12 cellular contexts compared by ENCODE assay signal in the genomic region with DNA sequence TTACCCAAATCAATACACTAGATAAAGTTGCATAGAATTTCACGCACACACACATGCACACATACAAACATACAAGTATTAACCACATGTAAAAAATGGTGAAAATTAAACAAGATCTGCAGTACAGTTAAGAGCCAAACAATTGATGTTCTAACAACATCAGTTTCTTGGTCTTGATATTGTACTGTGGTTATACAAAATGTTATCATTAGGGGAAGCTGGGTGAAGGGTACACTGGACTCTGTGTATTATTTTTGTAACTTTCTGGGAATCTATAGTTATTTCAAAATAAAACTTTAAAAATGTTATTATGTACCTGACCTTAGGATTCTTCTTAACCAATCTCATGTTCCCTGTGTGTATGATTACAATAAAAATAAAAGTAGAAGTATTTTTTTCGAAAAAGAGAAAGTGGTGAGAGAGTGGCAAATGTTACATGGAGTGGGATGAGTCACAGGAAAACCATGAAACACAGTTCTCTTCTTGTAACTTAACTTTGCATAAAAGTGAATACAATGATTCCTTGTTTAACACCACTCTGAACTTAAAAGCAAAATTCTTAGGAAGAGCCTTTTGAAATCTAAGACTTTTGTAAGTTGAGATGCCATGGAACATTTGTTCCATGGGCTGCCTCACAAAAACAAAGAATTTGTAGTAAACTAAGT.
DNase-seq lines count a peak whose midpoint lies in the region; ATAC-seq and TF ChIP-seq lines count a peak whose summit lies in the region.
"Had no signal": no experiment of that assay in that cellular context is flagged by ENCODE, and none has a peak within 500 bp of the region (broad histone marks: within the 10 kb centered on the region; RNA-seq: fewer than 3 reads in every experiment).

No MANE protein-coding gene starts in this region.

- no peaks in the 10 kb centered on the region for H3K4me1 ChIP-seq in fibroblast of lung (ENCODE audit: control insufficient read depth, extremely low read depth, insufficient read depth, low read length)

- DNase-seq in activated T-cell treated with anti-CD3 and anti-CD28 coated beads, Interleukin-2, amount 50 U/mL, for 24 hours, result no peak
- DNase-seq in activated T-cell treated with anti-CD3 and anti-CD28 coated beads for 4 hours (no peak), SK-MEL-5 (ENCODE audit: low read depth, low spot score) (peak; percentile 30), fibroblast of lung (ENCODE audit: low read depth in 2 of 2) (peak; percentile 47 to 86), DMS79 treated with DMSO at 0.1 percent for 48 hours (lab: John Stamatoyannopoulos, UW) (no peak), DMS53 (lab: John Stamatoyannopoulos, UW) (no peak), amniotic stem cell (lab: John Stamatoyannopoulos, UW) (no peak)
- DNase-seq in stimulated activated effector memory CD8-positive, alpha-beta T cell treated with anti-CD3 and anti-CD28 coated beads, Interleukin-12 subunit alpha, Interleukin-12 subunit beta, amount 100 ng/mL, for 72 hours (ENCODE audit: low spot score in 2 of 2), result no peak
- DNase-seq: effector CD8-positive, alpha-beta T cell; H7; NCI-H187 treated with DMSO at 0.1 percent for 48 hours had no signal

- H3K4me2 ChIP-seq in fibroblast of lung (ENCODE audit: extremely low read depth, insufficient read depth, low read length), result no peak overlapping the region

- no peaks in the 10 kb centered on the region for H4K20me1 ChIP-seq in fibroblast of lung (ENCODE audit: control insufficient read depth, extremely low read depth, insufficient read depth, low read length)

- H3K9me3 ChIP-seq in fibroblast of lung (ENCODE audit: control insufficient read depth, insufficient read depth, low read depth, low read length), result no peaks in the 10 kb centered on the region

- no peak overlapping the region for H2AFZ ChIP-seq in fibroblast of lung (ENCODE audit: low read length)

- H3K4me1 Mint-ChIP-seq in activated T-cell treated with anti-CD3 and anti-CD28 coated beads, Interleukin-2, amount 50 U/mL, for 24 hours (ENCODE audit: low read depth), result peaks cover 61% of the 10 kb centered on the region
- peaks cover 17% of the 10 kb centered on the region for H3K4me1 Mint-ChIP-seq in stimulated activated effector memory CD8-positive, alpha-beta T cell treated with anti-CD3 and anti-CD28 coated beads, Interleukin-12 subunit alpha, Interleukin-12 subunit beta, amount 100 ng/mL, for 72 hours

- H3K27me3 Mint-ChIP-seq in activated T-cell treated with anti-CD3 and anti-CD28 coated beads, Interleukin-2, amount 50 U/mL, for 24 hours, result no peaks in the 10 kb centered on the region

- no peak overlapping the region for H3K4me3 ChIP-seq in fibroblast of lung (replicated peaks in 1 of 4; ENCODE audit: control extremely low read depth in 1 of 4, insufficient read depth in 1 of 4, low read depth in 3 of 4, low read length in 4 of 4)

- peaks cover 3% of the 10 kb centered on the region for H3K9me3 Mint-ChIP-seq in activated T-cell treated with anti-CD3 and anti-CD28 coated beads, Interleukin-2, amount 50 U/mL, for 24 hours
- H3K9me3 Mint-ChIP-seq in stimulated activated effector memory CD8-positive, alpha-beta T cell treated with anti-CD3 and anti-CD28 coated beads, Interleukin-12 subunit alpha, Interleukin-12 subunit beta, amount 100 ng/mL, for 72 hours, result no peaks in the 10 kb centered on the region

- H3K36me3 Mint-ChIP-seq in activated T-cell treated with anti-CD3 and anti-CD28 coated beads, Interleukin-2, amount 50 U/mL, for 24 hours (ENCODE audit: low read depth), result no peaks in the 10 kb centered on the region
- H3K36me3 Mint-ChIP-seq in stimulated activated effector memory CD8-positive, alpha-beta T cell treated with anti-CD3 and anti-CD28 coated beads, Interleukin-12 subunit alpha, Interleukin-12 subunit beta, amount 100 ng/mL, for 72 hours, result no peaks in the 10 kb centered on the region

- peak overlapping the region; percentile 28 for H3K4me3 Mint-ChIP-seq in activated T-cell treated with anti-CD3 and anti-CD28 coated beads, Interleukin-2, amount 50 U/mL, for 24 hours
- no peak overlapping the region for H3K4me3 Mint-ChIP-seq in stimulated activated effector memory CD8-positive, alpha-beta T cell treated with anti-CD3 and anti-CD28 coated beads, Interleukin-12 subunit alpha, Interleukin-12 subunit beta, amount 100 ng/mL, for 72 hours

- no peaks in the 10 kb centered on the region for H3K36me3 ChIP-seq in fibroblast of lung (ENCODE audit: control insufficient read depth, insufficient read depth, low read length)

- peak overlapping the region; percentile 92 for H3K27ac Mint-ChIP-seq in activated T-cell treated with anti-CD3 and anti-CD28 coated beads, Interleukin-2, amount 50 U/mL, for 24 hours
- H3K27ac Mint-ChIP-seq in stimulated activated effector memory CD8-positive, alpha-beta T cell treated with anti-CD3 and anti-CD28 coated beads, Interleukin-12 subunit alpha, Interleukin-12 subunit beta, amount 100 ng/mL, for 72 hours, result no peak overlapping the region

- H3K27ac ChIP-seq in fibroblast of lung (ENCODE audit: insufficient read depth, low read length), result no peak overlapping the region

- H3K79me2 ChIP-seq in fibroblast of lung (ENCODE audit: control insufficient read depth, insufficient read depth, low read length), result no peaks in the 10 kb centered on the region

- no peaks in the 10 kb centered on the region for H3K27me3 ChIP-seq in fibroblast of lung (ENCODE audit: control insufficient read depth, insufficient read depth, low read length)

- H3K9ac ChIP-seq in fibroblast of lung (ENCODE audit: insufficient read depth, low read length), result no peak overlapping the region

- ATAC-seq in stimulated activated effector memory CD8-positive, alpha-beta T cell treated with anti-CD3 and anti-CD28 coated beads, Interleukin-12 subunit alpha, Interleukin-12 subunit beta, amount 100 ng/mL, for 72 hours, result peak; percentile 67
- ATAC-seq: sciatic nerve had no signal

- TF ChIP-seq CTCF in fibroblast of lung (conservative IDR thresholded peaks at IDR 0.05 in 1 of 2, IDR thresholded peaks at IDR 0.05 in 1 of 2; ENCODE audit: low read depth in 1 of 2, low read length in 2 of 2), result no peak

- in situ Hi-C loops in SK-MEL-5 (cut with HindIII; ENCODE audit: low pct_unique_long_range_greater_than_20kb, low sequenced_read_pairs), result no loop called here

Comparison
In these comparisons a context has a peak if more than half of its experiments do, and no peak if none do; other contexts are left out.
1. DNase-seq: peak in SK-MEL-5 (single experiment) and fibroblast of lung (2 of 2); none in activated T-cell treated with anti-CD3 and anti-CD28 coated beads, Interleukin-2, amount 50 U/mL, for 24 hours (single experiment), activated T-cell treated with anti-CD3 and anti-CD28 coated beads for 4 hours (single experiment), stimulated activated effector memory CD8-positive, alpha-beta T cell treated with anti-CD3 and anti-CD28 coated beads, Interleukin-12 subunit alpha, Interleukin-12 subunit beta, amount 100 ng/mL, for 72 hours (0 of 2), DMS79 treated with DMSO at 0.1 percent for 48 hours (single experiment), DMS53 (single experiment) and amniotic stem cell (single experiment).